1 cellular context compared by ENCODE assay signal in genomic region chr18:79441261-79441819, GRCh38.
TF ChIP-seq lines count a peak whose summit lies in the region.

No MANE protein-coding gene starts in this region.

TF ChIP-seq in H1, 55 proteins besides CTCF, POLR2A, EP300 and RAD21:
- TF ChIP-seq SUZ12 (IDR thresholded peaks at IDR 0.05; ENCODE audit: low read length) (no peak), GABPA (IDR thresholded peaks at IDR 0.05; ENCODE audit: borderline replicate concordance, insufficient read depth, low read length) (no peak), USF2 (IDR thresholded peaks at IDR 0.05; ENCODE audit: low read length) (no peak), ASH2L (IDR thresholded peaks at IDR 0.05; ENCODE audit: low read length) (no peak), RFX5 (IDR thresholded peaks at IDR 0.05; ENCODE audit: borderline replicate concordance, low read depth, low read length) (no peak), RXRA (IDR thresholded peaks at IDR 0.05; ENCODE audit: insufficient read depth, low read depth, low read length) (no peak), EGR1 (IDR thresholded peaks at IDR 0.05; ENCODE audit: borderline replicate concordance, low read depth, low read length) (0 out of 2 replicates have a peak, but pooled peaks have one; percentile 18)
